ENCODE assay signal across 9 cellular contexts in the genomic region with DNA sequence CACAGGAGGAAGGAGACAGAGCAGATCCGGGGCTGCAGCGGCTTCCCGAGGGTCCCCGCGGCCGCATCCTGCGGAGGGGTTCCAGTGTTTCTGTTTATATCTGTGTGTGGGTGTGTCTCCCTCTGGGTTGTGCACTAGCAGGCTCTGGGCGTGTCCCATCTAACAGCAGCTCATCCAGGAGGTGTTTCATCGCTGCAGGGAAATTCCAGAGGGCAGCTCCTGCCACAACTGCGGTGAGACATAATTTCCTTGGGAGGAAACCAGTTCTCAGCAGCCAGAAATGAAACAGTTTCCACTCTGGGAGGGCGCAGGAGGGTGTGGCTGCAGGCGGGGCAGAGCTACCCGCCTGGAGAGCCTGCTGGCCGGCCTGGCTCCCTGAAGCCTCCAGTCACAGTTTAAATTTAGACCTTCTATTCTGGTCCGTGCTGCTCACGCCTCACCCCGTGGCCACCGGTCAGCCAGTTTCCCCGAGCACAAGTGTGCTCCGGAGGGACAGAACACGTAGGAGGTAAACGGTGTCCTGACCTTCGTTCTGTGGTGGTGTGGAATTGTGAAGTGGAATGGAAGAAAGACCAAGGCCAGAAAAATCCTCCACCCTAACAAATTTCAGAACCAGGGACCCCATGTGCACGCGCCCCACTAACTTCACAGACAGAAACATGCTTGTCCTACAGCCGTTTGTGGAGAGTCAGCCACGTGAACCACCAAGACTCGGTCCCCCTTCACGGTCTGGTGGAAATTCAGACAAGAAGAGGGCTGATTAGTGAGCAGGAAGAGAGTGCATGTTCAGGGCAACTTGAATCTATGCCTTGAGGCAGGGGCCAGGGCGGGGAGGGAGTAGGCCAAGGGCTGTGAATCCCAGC. TPM values are rescaled to one million over a fixed set of nuclear protein-coding genes. Genes with fewer than 3 reads are reported as not detected.
DNase-seq lines count a peak whose midpoint lies in the region; ATAC-seq, FAIRE-seq and TF ChIP-seq lines count a peak whose summit lies in the region.
"Had no signal": no experiment of that assay in that cellular context is flagged by ENCODE, and none has a peak within 500 bp of the region (broad histone marks: within the 10 kb centered on the region; RNA-seq: fewer than 3 reads in every experiment).

No MANE protein-coding gene starts in this region.

- no peak overlapping the region for H3K4me2 ChIP-seq in GM23338
- no peak overlapping the region for H3K4me2 ChIP-seq in H1 (ENCODE audit: insufficient read depth in 1 of 2, low read depth in 2 of 2, low read length in 2 of 2)

- TF ChIP-seq CTCF in GM23338 (conservative IDR thresholded peaks at IDR 0.05; ENCODE audit: low read depth in 2 of 2) (no peak), H1 (IDR thresholded peaks at IDR 0.05; ENCODE audit: control extremely low read depth in 1 of 3, insufficient read depth in 1 of 3, low read depth in 1 of 3, low read length in 3 of 3) (no peak)

- no peaks in the 10 kb centered on the region for H3K79me2 ChIP-seq in GM23338 (replicated peaks; ENCODE audit: insufficient read depth)
- H3K79me2 ChIP-seq in H1 (ENCODE audit: control insufficient read depth in 1 of 2, insufficient read depth in 2 of 2, low read length in 2 of 2), result no peaks in the 10 kb centered on the region

- peak overlapping the region; percentile 80 for H3K4ac ChIP-seq in H1 (replicated peaks; ENCODE audit: insufficient read length, low read depth, low read length)

- H3K27me3 Mint-ChIP-seq in GM23338 (ENCODE audit: insufficient read depth, low read depth, poor library complexity), result peaks cover 2% of the 10 kb centered on the region
- H3K27me3 Mint-ChIP-seq in naive thymus-derived CD4-positive, alpha-beta T cell, result no peaks in the 10 kb centered on the region
- no peaks in the 10 kb centered on the region for H3K27me3 Mint-ChIP-seq in stimulated activated naive CD8-positive, alpha-beta T cell treated with anti-CD3 and anti-CD28 coated beads, Interleukin-15, Interleukin-2, amounts not matched to agents 100 ng/mL and 50 ng/mL, for 24 hours

- H3K23me2 ChIP-seq in H1 (ENCODE audit: low read depth, low read length), result no peaks in the 10 kb centered on the region

- no peak overlapping the region; the same call in 1 of the 2 replicates for H4K8ac ChIP-seq in H1 (ENCODE audit: extremely low read depth, insufficient read depth, low read length)

- no peak overlapping the region for H3K23ac ChIP-seq in H1 (ENCODE audit: insufficient read length)

- intact Hi-C loops in naive thymus-derived CD4-positive, alpha-beta T cell (cut with micrococcal nuclease), result loop anchor here (1.0 to 2.0 kb wide), 3 partner anchors 19 to 30 kb away; no protein-coding TSS in a partner anchor

- H3K27me3 ChIP-seq in GM23338 (ENCODE audit: insufficient read depth) (no peaks in the 10 kb centered on the region), H1 (replicated peaks in 1 of 4; ENCODE audit: control insufficient read depth in 3 of 4, extremely low read depth in 1 of 4, insufficient read depth in 3 of 4, low read length in 3 of 4) (no peaks in the 10 kb centered on the region)
- no peaks in the 10 kb centered on the region for H3K27me3 ChIP-seq in naive thymus-derived CD4-positive, alpha-beta T cell (ENCODE audit: control insufficient read depth in 2 of 2, insufficient read depth in 2 of 2, low read length in 2 of 2)

- CTCF ChIA-PET in H1 (lab: Charles Lee; ENCODE audit: partially characterized antibody), result interaction anchor here (1.0 to 4.8 kb wide), 9 partner anchors 9 to 72 kb away, joined by 3 to 42 read pairs (median 5); no protein-coding TSS in a partner anchor
- CTCF ChIA-PET in naive thymus-derived CD4-positive, alpha-beta T cell (lab: Charles Lee), result interaction anchor here (0.6 to 2.0 kb wide), 4 partner anchors 10 to 32 kb away, joined by 3 to 4 read pairs (median 4); no protein-coding TSS in a partner anchor

- H2AK5ac ChIP-seq in H1 (ENCODE audit: low read depth, low read length), result no peak overlapping the region

- no peak for ATAC-seq in GM23338
- peak; percentile 79 for ATAC-seq in naive thymus-derived CD4-positive, alpha-beta T cell
- ATAC-seq in GM18870 (IDR thresholded peaks at IDR 0.05; ENCODE audit: unreplicated experiment), result no peak

- no peak overlapping the region for H2BK120ac ChIP-seq in H1 (replicated peaks; ENCODE audit: low read depth, low read length)

- no peak overlapping the region for H3K14ac ChIP-seq in H1 (ENCODE audit: insufficient read length)

- peak overlapping the region; percentile 41 for H4K91ac ChIP-seq in H1 (replicated peaks; ENCODE audit: insufficient read length, low read length)

- DNase-seq in COLO668 (lab: John Stamatoyannopoulos, UW; ENCODE audit: unreplicated experiment) (peak; percentile 40), GM23338 (ENCODE audit: low spot score) (no peak), NCI-H510A (lab: John Stamatoyannopoulos, UW) (peak; percentile 41), H1 (ENCODE audit: low read depth in 1 of 2, low spot score in 2 of 2) (no peak)
- DNase-seq in activated CD8-positive, alpha-beta memory T cell treated with anti-CD3 and anti-CD28 coated beads for 1 hour (ENCODE audit: extremely low read depth in 1 of 2, low read depth in 1 of 2), result peak; percentile 26 to 27
- DNase-seq in naive thymus-derived CD4-positive, alpha-beta T cell, result peak in 4 of 9 donors; percentile 16 to 78 (median 44)

- H3K9ac ChIP-seq in H1 (replicated peaks in 1 of 4; ENCODE audit: extremely low read depth in 1 of 4, low read depth in 3 of 4, low read length in 3 of 4), result no peak overlapping the region

- TF ChIP-seq EP300 in H1 (IDR thresholded peaks at IDR 0.05; ENCODE audit: borderline replicate concordance in 1 of 2, low read depth in 2 of 2, low read length in 2 of 2), result no peak

- H4K5ac ChIP-seq in H1 (ENCODE audit: insufficient read length, low read depth, low read length), result no peak overlapping the region

- no peaks in the 10 kb centered on the region for H3K9me3 ChIP-seq in H1 (ENCODE audit: insufficient read depth in 2 of 2, low read depth in 1 of 2, low read length in 1 of 2)
- no peaks in the 10 kb centered on the region for H3K9me3 ChIP-seq in naive thymus-derived CD4-positive, alpha-beta T cell (ENCODE audit: control insufficient read depth in 2 of 3, low read length in 3 of 3)

- no peaks in the 10 kb centered on the region; the same call in 2 of the 3 replicates for H3K9me3 Mint-ChIP-seq in GM23338
- H3K9me3 Mint-ChIP-seq in naive thymus-derived CD4-positive, alpha-beta T cell, result no peaks in the 10 kb centered on the region
- H3K9me3 Mint-ChIP-seq in stimulated activated naive CD8-positive, alpha-beta T cell treated with anti-CD3 and anti-CD28 coated beads, Interleukin-15, Interleukin-2, amounts not matched to agents 100 ng/mL and 50 ng/mL, for 24 hours, result no peaks in the 10 kb centered on the region

- H3K36me3 Mint-ChIP-seq in GM23338 (ENCODE audit: low read depth), result no peaks in the 10 kb centered on the region
- peaks cover 0 to 2% (median 0%) of the 10 kb centered on the region in 5 donors for H3K36me3 Mint-ChIP-seq in naive thymus-derived CD4-positive, alpha-beta T cell
- H3K36me3 Mint-ChIP-seq in stimulated activated naive CD8-positive, alpha-beta T cell treated with anti-CD3 and anti-CD28 coated beads, Interleukin-15, Interleukin-2, amounts not matched to agents 100 ng/mL and 50 ng/mL, for 24 hours (ENCODE audit: low read depth), result no peaks in the 10 kb centered on the region

- peak overlapping the region; percentile 82 for H2BK20ac ChIP-seq in H1 (ENCODE audit: low read length)

- H3K27ac Mint-ChIP-seq in GM23338, result no peak overlapping the region
- peak overlapping the region in 8 of 9 donors; percentile 48 to 94 (median 64) for H3K27ac Mint-ChIP-seq in naive thymus-derived CD4-positive, alpha-beta T cell
- H3K27ac Mint-ChIP-seq in stimulated activated naive CD8-positive, alpha-beta T cell treated with anti-CD3 and anti-CD28 coated beads, Interleukin-15, Interleukin-2, amounts not matched to agents 100 ng/mL and 50 ng/mL, for 24 hours, result peak overlapping the region; percentile 95

- no peaks in the 10 kb centered on the region for H3K36me3 ChIP-seq in GM23338 (ENCODE audit: insufficient read depth)
- H3K36me3 ChIP-seq in H1 (ENCODE audit: control insufficient read depth in 2 of 4, insufficient read depth in 4 of 4, low read length in 3 of 4), result no peaks in the 10 kb centered on the region
- no peaks in the 10 kb centered on the region for H3K36me3 ChIP-seq in naive thymus-derived CD4-positive, alpha-beta T cell (ENCODE audit: control insufficient read depth in 2 of 3, insufficient read depth in 3 of 3, low read length in 3 of 3)

- TF ChIP-seq RAD21 in H1 (IDR thresholded peaks at IDR 0.05 in 1 of 2, conservative IDR thresholded peaks at IDR 0.05 in 1 of 2; ENCODE audit: low read depth in 2 of 2, low read length in 2 of 2), result no peak

- H3K56ac ChIP-seq in H1 (replicated peaks; ENCODE audit: insufficient read length, low read depth, low read length), result no peak overlapping the region

- peak overlapping the region; percentile 47; the same call in 1 of the 2 replicates for H2BK5ac ChIP-seq in H1 (ENCODE audit: low read depth, low read length)

- no peak for TF ChIP-seq POLR2A in H1 (IDR thresholded peaks at IDR 0.05; ENCODE audit: control extremely low read depth in 1 of 2, low read depth in 2 of 2, low read length in 2 of 2)

- 90% methylated on average over 30 of the region's 30 CpGs; no CpG with 5 or more reads in 1 of the 2 experiments for WGBS in H1 (ENCODE audit: extremely low coverage in 1 of 2, insufficient coverage in 1 of 2, insufficient read length in 1 of 2, insufficient replicate concordance in 2 of 2, low coverage in 1 of 2, low lambda C conversion rate in 2 of 2, missing lambda C conversion rate in 1 of 2), 2 experiments

- H2BK15ac ChIP-seq in H1 (ENCODE audit: low read length), result peak overlapping the region; percentile 97; the same call in 1 of the 2 replicates

- no peak overlapping the region for H3K27ac ChIP-seq in GM23338 (ENCODE audit: low read depth)
- H3K27ac ChIP-seq in H1 (ENCODE audit: low read depth, low read length), result no peak overlapping the region
- H3K27ac ChIP-seq in naive thymus-derived CD4-positive, alpha-beta T cell (ENCODE audit: low read depth, low read length), result no peak overlapping the region

- H2AFZ ChIP-seq in GM23338 (peak overlapping the region; percentile 85), H1 (ENCODE audit: low read length) (peak overlapping the region; percentile 84; the same call in 1 of the 2 replicates)

- POLR2A ChIA-PET in H1 (lab: Charles Lee; ENCODE audit: partially characterized antibody), result interaction anchor here (0.9 to 2.4 kb wide), 9 partner anchors 9 to 65 kb away, joined by 3 to 15 read pairs (median 3); a partner anchor contains a TSS
- POLR2A ChIA-PET in naive thymus-derived CD4-positive, alpha-beta T cell (lab: Charles Lee), result interaction anchor here (1.0 to 1.1 kb wide), 2 partner anchors 64 to 66 kb away, joined by 3 to 5 read pairs; a partner anchor contains a TSS

- FAIRE-seq in H1 (lab: Jason Lieb, UNC), result no peak

- no peaks in the 10 kb centered on the region for H3K9me2 ChIP-seq in GM23338 (ENCODE audit: insufficient read depth)

- peaks cover 16% of the 10 kb centered on the region; the same call in 2 of the 3 replicates for H3K4me1 Mint-ChIP-seq in GM23338
- H3K4me1 Mint-ChIP-seq in naive thymus-derived CD4-positive, alpha-beta T cell, result peaks cover 8 to 39% (median 11%) of the 10 kb centered on the region in 7 donors
- H3K4me1 Mint-ChIP-seq in stimulated activated naive CD8-positive, alpha-beta T cell treated with anti-CD3 and anti-CD28 coated beads, Interleukin-15, Interleukin-2, amounts not matched to agents 100 ng/mL and 50 ng/mL, for 24 hours (ENCODE audit: low read depth), result peaks cover 27% of the 10 kb centered on the region

- H3K4me1 ChIP-seq in GM23338 (ENCODE audit: insufficient read depth) (peaks cover 5% of the 10 kb centered on the region), H1 (replicated peaks in 1 of 4; ENCODE audit: control insufficient read depth in 3 of 4, insufficient read depth in 4 of 4, low read length in 3 of 4) (peaks cover 3 to 9% (median 3%) of the 10 kb centered on the region in 4 experiments; a peak in 5 of 7 replicates)
- peaks cover 0 to 8% of the 10 kb centered on the region in 2 donors for H3K4me1 ChIP-seq in naive thymus-derived CD4-positive, alpha-beta T cell (ENCODE audit: control insufficient read depth in 2 of 2, insufficient read depth in 2 of 2, low read length in 2 of 2)

- H3F3A ChIP-seq in GM23338 (replicated peaks; ENCODE audit: low read depth), result peaks cover 2% of the 10 kb centered on the region; the same call in 1 of the 2 replicates

- H3K18ac ChIP-seq in H1 (ENCODE audit: extremely low read depth, low read length), result peak overlapping the region; percentile 53

- H3K79me1 ChIP-seq in H1 (ENCODE audit: low read depth, low read length), result no peaks in the 10 kb centered on the region

- H4K20me1 ChIP-seq in GM23338 (replicated peaks; ENCODE audit: insufficient read depth) (no peaks in the 10 kb centered on the region), H1 (replicated peaks in 1 of 2; ENCODE audit: control insufficient read depth in 1 of 2, insufficient read depth in 2 of 2, low read length in 2 of 2) (no peaks in the 10 kb centered on the region)

- H3K4me3 ChIP-seq in GM23338 (no peak overlapping the region), H1 (ENCODE audit: extremely low read depth in 1 of 4, insufficient read depth in 2 of 4, low read depth in 3 of 4, low read length in 4 of 4) (no peak overlapping the region)
- H3K4me3 ChIP-seq in naive thymus-derived CD4-positive, alpha-beta T cell (ENCODE audit: low read length), result peak overlapping the region; percentile 25

- H2BK12ac ChIP-seq in H1 (ENCODE audit: low read depth, low read length), result no peak overlapping the region

- no peak overlapping the region; the same call in 2 of the 3 replicates for H3K4me3 Mint-ChIP-seq in GM23338
- peak overlapping the region; percentile 33 to 84 (median 74) for H3K4me3 Mint-ChIP-seq in naive thymus-derived CD4-positive, alpha-beta T cell
- H3K4me3 Mint-ChIP-seq in stimulated activated naive CD8-positive, alpha-beta T cell treated with anti-CD3 and anti-CD28 coated beads, Interleukin-15, Interleukin-2, amounts not matched to agents 100 ng/mL and 50 ng/mL, for 24 hours, result peak overlapping the region; percentile 73

RNA-seq across cellular contexts. Expression of a gene that starts 50.2 kb away (rescaled TPM):
- total RNA-seq in GM23338 (2014; rRNA removed; shearing (Covaris generic)), result not detected in 2 replicates
- polyA plus RNA-seq in GM23338 (2016; fragmentation: Nextera tagmentation; extraction: Ambion mirVana), result not detected in 2 replicates
- total RNA-seq in H1 (2021; fragmentation: NEBNext Ultra II Directional; extraction: Animal tissue kit (Norgen Biotek cat#: 25700)), result not detected in 2 replicates
- polyA plus RNA-seq in H1 (2011; rRNA removed), result 0.06 TPM in 1 of 2 replicates, not detected in the other
- polyA plus RNA-seq in H1 (2011; cell fraction: cytosol; rRNA removed), result not detected
- not detected for polyA plus RNA-seq in H1 (2011; cell fraction: nucleus; rRNA removed)
- not detected in 4 replicates for polyA plus RNA-seq in H1 (2012, experiment 1 of 2)
- not detected for polyA plus RNA-seq in H1 (2012, experiment 2 of 2)
- not detected for polyA plus RNA-seq in H1 (2013, experiment 1 of 2)
- not detected for polyA plus RNA-seq in H1 (2013, experiment 2 of 2)
- polyA minus RNA-seq in H1 (2011; rRNA and poly(A)+ RNA removed), result not detected in 2 replicates
- polyA minus RNA-seq in H1 (2011; cell fraction: cytosol; rRNA and poly(A)+ RNA removed), result not detected
- not detected for polyA minus RNA-seq in H1 (2011; cell fraction: nucleus; rRNA and poly(A)+ RNA removed)
- not detected for total RNA-seq in naive thymus-derived CD4-positive, alpha-beta T cell
- not detected for polyA plus RNA-seq in naive thymus-derived CD4-positive, alpha-beta T cell
- total RNA-seq: T-helper 2 cell treated with Interferon-gamma antibody and Interleukin-4, amounts not matched to agents 100 ng/mL and 5 ng/mL, for 36 hours had no signal

Comparison
In these comparisons a context has a peak if more than half of its experiments do, and no peak if none do; other contexts are left out.
1. DNase-seq: peak in COLO668 (single experiment), NCI-H510A (single experiment) and activated CD8-positive, alpha-beta memory T cell treated with anti-CD3 and anti-CD28 coated beads for 1 hour (2 of 2); none in GM23338 (single experiment) and H1 (0 of 2).